21 cellular contexts compared by ENCODE assay signal in the genomic region with DNA sequence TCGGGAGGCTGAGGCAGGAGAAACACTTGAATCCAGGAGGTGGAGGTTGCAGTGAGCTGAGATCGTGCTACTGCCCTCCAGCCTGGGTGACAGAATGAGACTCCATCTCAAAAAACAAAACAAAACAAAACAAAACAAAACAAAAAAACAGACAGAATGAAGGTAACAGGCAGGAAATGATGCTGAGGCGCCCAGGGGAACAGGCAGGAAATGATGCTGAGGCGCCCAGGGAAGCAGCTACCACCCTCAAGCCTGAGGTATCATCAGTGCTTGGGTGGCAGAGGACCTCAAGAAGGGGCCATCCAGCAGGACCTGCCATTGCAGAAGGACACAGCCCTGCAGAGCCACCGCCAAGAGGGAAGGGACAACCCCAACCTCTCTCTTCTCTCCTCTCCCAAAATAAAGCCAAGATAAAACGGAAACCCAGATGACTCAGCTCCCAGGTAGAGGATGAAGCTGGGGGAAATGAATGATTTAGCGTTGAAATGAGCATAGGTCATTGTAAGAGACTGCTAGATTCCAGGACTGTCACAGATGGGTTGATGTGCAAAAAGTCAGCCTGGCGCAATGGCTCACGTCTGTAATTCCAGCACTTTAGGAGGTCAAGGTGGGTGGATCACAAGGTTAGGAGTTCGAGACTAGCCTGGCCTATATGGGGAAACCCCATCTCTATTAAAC. TPM values are rescaled to one million over a fixed set of nuclear protein-coding genes. Genes with fewer than 3 reads are reported as not detected.
DNase-seq lines count a peak whose midpoint lies in the region; ATAC-seq, FAIRE-seq and TF ChIP-seq lines count a peak whose summit lies in the region.
"Had no signal": no experiment of that assay in that cellular context is flagged by ENCODE, and none has a peak within 500 bp of the region (broad histone marks: within the 10 kb centered on the region; RNA-seq: fewer than 3 reads in every experiment).

No MANE protein-coding gene starts in this region.

- H3K9ac ChIP-seq in HepG2 (ENCODE audit: insufficient read depth, low read depth, low read length), result no peak overlapping the region

- no peaks in the 10 kb centered on the region for H3K27me3 ChIP-seq in HepG2 (ENCODE audit: control insufficient read depth in 1 of 2, insufficient read depth in 2 of 2, low read length in 2 of 2)
- H3K27me3 ChIP-seq in right lobe of liver, result no peaks in the 10 kb centered on the region
- H3K27me3 ChIP-seq: BE2C had no signal

- H2AFZ ChIP-seq in HepG2 (ENCODE audit: low read length), result no peak overlapping the region

- peaks cover 23% of the 10 kb centered on the region for H3K27me3 Mint-ChIP-seq in T-helper 17 cell
- H3K27me3 Mint-ChIP-seq in dendritic cell treated with granulocyte-macrophage colony-stimulating factor and Interleukin-4, amounts not matched to agents 40 ng/mL and 50 ng/mL, for 4 days, result no peaks in the 10 kb centered on the region

- no peaks in the 10 kb centered on the region for H3K36me3 ChIP-seq in HepG2 (replicated peaks in 1 of 2; ENCODE audit: control insufficient read depth in 1 of 2, insufficient read depth in 2 of 2, low read length in 2 of 2)
- H3K36me3 ChIP-seq in right lobe of liver, result no peaks in the 10 kb centered on the region
- H3K36me3 ChIP-seq: BE2C had no signal

- no peak for FAIRE-seq in HepG2 (lab: Jason Lieb, UNC)
- no peak for FAIRE-seq in HTR-8/SVneo (lab: Jason Lieb, UNC)
- FAIRE-seq: G401.6 had no signal

- BruUV-seq in HepG2 (replicated peaks; lab: Mats Ljungman, UMichigan), result no TSS peak

- H3K4me3 ChIP-seq in HepG2 (replicated peaks in 1 of 3; ENCODE audit: insufficient read depth in 1 of 3, low read depth in 2 of 3, low read length in 3 of 3) (no peak overlapping the region), right lobe of liver (no peak overlapping the region)

- no peak overlapping the region for H3K27ac ChIP-seq in HepG2 (ENCODE audit: extremely low read length, insufficient read depth, low read length)
- peak overlapping the region in 1 of 3 donors; percentile 88 for H3K27ac ChIP-seq in right lobe of liver

- peaks cover 5% of the 10 kb centered on the region for H3K4me1 Mint-ChIP-seq in T-helper 17 cell
- peaks cover 54% of the 10 kb centered on the region for H3K4me1 Mint-ChIP-seq in dendritic cell treated with granulocyte-macrophage colony-stimulating factor and Interleukin-4, amounts not matched to agents 40 ng/mL and 50 ng/mL, for 4 days (ENCODE audit: low read depth)

- ATAC-seq in HepG2, result no peak
- ATAC-seq in right lobe of liver, result no peak
- ATAC-seq in T-helper 17 cell, result no peak
- ATAC-seq in HG03108 (IDR thresholded peaks at IDR 0.05; ENCODE audit: unreplicated experiment), result no peak
- ATAC-seq in Right ventricle myocardium superior (ENCODE audit: poor library complexity), result no peak
- ATAC-seq: Right ventricle myocardium inferior had no signal

- TF ChIP-seq RAD21 in HepG2 (CRISPR knock-in tag; IDR thresholded peaks at IDR 0.05), result no peak

- POLR2A ChIA-PET in HepG2 (lab: Yijun Ruan, JAX), result interaction anchor here (4.7 kb wide), 1 partner anchor 11 kb away, joined by 61 read pairs; no protein-coding TSS in a partner anchor

- H3K79me2 ChIP-seq in HepG2 (ENCODE audit: insufficient read depth, low read length), result no peaks in the 10 kb centered on the region

- CTCF ChIA-PET in HepG2 (lab: Yijun Ruan, JAX; ENCODE audit: low intra/inter-chr PET ratio, low total read pairs), result no interaction called here

- DNase-seq in HepG2 (ENCODE audit: low spot score) (no peak), right lobe of liver (no peak), T-helper 17 cell (no peak), Right ventricle myocardium superior (no peak), HTR-8/SVneo (ENCODE audit: insufficient read length, low spot score) (no peak)
- DNase-seq: BE2C, DMS153, H7, KBM-7, MM.1S, NCI-H1048, NCI-H1417 treated with DMSO at 0.1 percent for 48 hours, NCI-H187, NCI-H446 treated with DMSO at 0.1 percent for 48 hours, NCI-H526 treated with DMSO at 0.1 percent for 48 hours, OCI-M1 had no signal

- TF ChIP-seq EP300 in HepG2 (IDR thresholded peaks at IDR 0.05; ENCODE audit: low read depth in 2 of 2, low read length in 2 of 2) (no peak), HepG2 (CRISPR knock-in tag; IDR thresholded peaks at IDR 0.05; ENCODE audit: borderline replicate concordance) (no peak)

- intact Hi-C loops in HepG2 (cut with micrococcal nuclease; ENCODE audit: unreplicated experiment), result no loop called here
- intact Hi-C loops in right lobe of liver (cut with DNase I), result no loop called here
- intact Hi-C loops in dendritic cell treated with granulocyte-macrophage colony-stimulating factor and Interleukin-4, amounts not matched to agents 40 ng/mL and 50 ng/mL, for 4 days (cut with micrococcal nuclease), result no loop called here
- intact Hi-C loops in Right ventricle myocardium superior (cut with DNase I), result no loop called here

- H3K9me3 Mint-ChIP-seq in dendritic cell treated with granulocyte-macrophage colony-stimulating factor and Interleukin-4, amounts not matched to agents 40 ng/mL and 50 ng/mL, for 4 days, result no peaks in the 10 kb centered on the region

- H3K4me3 Mint-ChIP-seq in T-helper 17 cell, result no peak overlapping the region
- no peak overlapping the region for H3K4me3 Mint-ChIP-seq in dendritic cell treated with granulocyte-macrophage colony-stimulating factor and Interleukin-4, amounts not matched to agents 40 ng/mL and 50 ng/mL, for 4 days

- peaks cover 3% of the 10 kb centered on the region for H3K36me3 Mint-ChIP-seq in T-helper 17 cell (ENCODE audit: low read depth)
- no peaks in the 10 kb centered on the region for H3K36me3 Mint-ChIP-seq in dendritic cell treated with granulocyte-macrophage colony-stimulating factor and Interleukin-4, amounts not matched to agents 40 ng/mL and 50 ng/mL, for 4 days (ENCODE audit: low read depth)
- H3K36me3 Mint-ChIP-seq: CD4-positive, alpha-beta memory T cell had no signal

- no peaks in the 10 kb centered on the region for H4K20me1 ChIP-seq in HepG2 (ENCODE audit: insufficient read depth, low read length)

- H3K27ac Mint-ChIP-seq in T-helper 17 cell, result peak overlapping the region; percentile 4
- peak overlapping the region; percentile 8 for H3K27ac Mint-ChIP-seq in dendritic cell treated with granulocyte-macrophage colony-stimulating factor and Interleukin-4, amounts not matched to agents 40 ng/mL and 50 ng/mL, for 4 days

- in situ Hi-C loops in HepG2 (cut with HindIII; ENCODE audit: extremely low pct_ligation_motif_present, low pct_unique_long_range_greater_than_20kb), result no loop called here

- peaks cover 85% of the 10 kb centered on the region for H3K4me1 ChIP-seq in HepG2 (ENCODE audit: insufficient read depth, low read length)
- H3K4me1 ChIP-seq in right lobe of liver, result peaks cover 0 to 37% (median 5%) of the 10 kb centered on the region in 4 donors
- H3K4me1 ChIP-seq: BE2C had no signal

- TF ChIP-seq CTCF in HepG2 (CRISPR knock-in tag; IDR thresholded peaks at IDR 0.05) (no peak), right lobe of liver (IDR thresholded peaks at IDR 0.05) (no peak)

- H3K9me3 ChIP-seq in HepG2 (ENCODE audit: low read length) (no peaks in the 10 kb centered on the region), right lobe of liver (no peaks in the 10 kb centered on the region), T-helper 17 cell (ENCODE audit: control insufficient read depth, low read length, poor library complexity, severe bottlenecking) (no peaks in the 10 kb centered on the region)
- H3K9me3 ChIP-seq: BE2C had no signal

- TF ChIP-seq POLR2A in HepG2 (IDR thresholded peaks at IDR 0.05; ENCODE audit: insufficient read depth in 1 of 2, low read depth in 2 of 2, low read length in 2 of 2) (no peak), right lobe of liver (IDR thresholded peaks at IDR 0.05) (no peak)

- WGBS in HepG2 (ENCODE audit: low lambda C conversion rate), result 97% methylated on average over 10 of the region's 10 CpGs
- WGBS in right lobe of liver (ENCODE audit: insufficient coverage, low coverage, low lambda C conversion rate, missing lambda C conversion rate), result 87% methylated on average over 9 of the region's 10 CpGs

- H3K4me2 ChIP-seq in HepG2 (ENCODE audit: low read depth, low read length), result no peak overlapping the region

RNA-seq across cellular contexts. Expression of a gene that starts 19.3 kb away (rescaled TPM):
- total RNA-seq in HepG2 (2016; rRNA removed; fragmentation: Illumina TruSeq; extraction: Trizol), result 22.5 and 24.7 TPM in 2 replicates
- 2.8 and 3.4 TPM in 2 replicates for total RNA-seq in HepG2 (2016; cell fraction: cytosol; rRNA removed; fragmentation: Illumina TruSeq; extraction: Trizol; ENCODE audit: low read depth)
- total RNA-seq in HepG2 (2016; cell fraction: insoluble cytoplasmic fraction; rRNA removed; fragmentation: Illumina TruSeq; extraction: Trizol), result 23.3 TPM in 2 replicates
- total RNA-seq in HepG2 (2016; cell fraction: membrane; rRNA removed; fragmentation: Illumina TruSeq; extraction: Trizol), result 18.1 and 21.3 TPM in 2 replicates
- 15.8 TPM in 2 replicates for total RNA-seq in HepG2 (2016; cell fraction: nucleus; rRNA removed; fragmentation: Illumina TruSeq; extraction: Trizol)
- 21.2 and 21.4 TPM in 2 replicates for polyA plus RNA-seq in HepG2 (2011; rRNA removed)
- 16.7 and 19.2 TPM in 2 replicates for polyA plus RNA-seq in HepG2 (2011; cell fraction: cytosol; rRNA removed)
- 9.7 and 10.8 TPM in 2 replicates for polyA plus RNA-seq in HepG2 (2011; cell fraction: nucleus; rRNA removed)
- 35.4 and 36.3 TPM in 2 replicates for polyA plus RNA-seq in HepG2 (2012)
- 2.6 and 2.8 TPM in 2 replicates for polyA plus RNA-seq in HepG2 (2016; cell fraction: cytosol; fragmentation: Illumina TruSeq; extraction: Trizol; ENCODE audit: low read depth)
- polyA plus RNA-seq in HepG2 (2016; cell fraction: insoluble cytoplasmic fraction; fragmentation: Illumina TruSeq; extraction: Trizol; ENCODE audit: low read depth), result 30.8 and 30.9 TPM in 2 replicates
- polyA plus RNA-seq in HepG2 (2016; cell fraction: membrane; fragmentation: Illumina TruSeq; extraction: Trizol; ENCODE audit: low read depth), result 12.6 and 14.5 TPM in 2 replicates
- polyA plus RNA-seq in HepG2 (2016; cell fraction: nucleus; fragmentation: Illumina TruSeq; extraction: Trizol; ENCODE audit: insufficient read depth, low read depth), result 25.4 and 26.3 TPM in 2 replicates
- 8.3 and 28.5 TPM in 2 replicates for polyA minus RNA-seq in HepG2 (2011; rRNA and poly(A)+ RNA removed; ENCODE audit: low replicate concordance)
- 31.9 and 34.1 TPM in 2 replicates for polyA minus RNA-seq in HepG2 (2011; cell fraction: cytosol; rRNA and poly(A)+ RNA removed)
- 15.5 and 17.7 TPM in 2 replicates for polyA minus RNA-seq in HepG2 (2011; cell fraction: nucleus; rRNA and poly(A)+ RNA removed)
- total RNA-seq in right lobe of liver, result 10 to 100 TPM; 13.0 to 55.1 (median 34.4) TPM
- 1 to 10 TPM; 1.1 to 1.3 TPM for total RNA-seq in T-helper 17 cell
- total RNA-seq in Right ventricle myocardium superior, result 2.7 TPM

RNA-seq across cellular contexts. Expression of a gene that starts 19.7 kb away (rescaled TPM):
- total RNA-seq in HepG2 (2016; rRNA removed; fragmentation: Illumina TruSeq; extraction: Trizol) (67.5 and 99.8 TPM in 2 replicates), right lobe of liver (10 to 100 TPM; 34.6 to 52.8 (median 40.8) TPM), T-helper 17 cell (1 to 10 TPM; 3.9 to 6.2 TPM), Right ventricle myocardium superior (49.3 TPM)
- 127 and 147 TPM in 2 replicates for total RNA-seq in HepG2 (2016; cell fraction: cytosol; rRNA removed; fragmentation: Illumina TruSeq; extraction: Trizol; ENCODE audit: low read depth)
- 68.9 and 96.4 TPM in 2 replicates for total RNA-seq in HepG2 (2016; cell fraction: insoluble cytoplasmic fraction; rRNA removed; fragmentation: Illumina TruSeq; extraction: Trizol)
- 82.3 and 91.0 TPM in 2 replicates for total RNA-seq in HepG2 (2016; cell fraction: membrane; rRNA removed; fragmentation: Illumina TruSeq; extraction: Trizol)
- total RNA-seq in HepG2 (2016; cell fraction: nucleus; rRNA removed; fragmentation: Illumina TruSeq; extraction: Trizol), result 59.8 and 61.0 TPM in 2 replicates
- 40.3 and 45.8 TPM in 2 replicates for polyA plus RNA-seq in HepG2 (2011; rRNA removed)
- polyA plus RNA-seq in HepG2 (2011; cell fraction: cytosol; rRNA removed), result 21.7 and 32.6 TPM in 2 replicates
- polyA plus RNA-seq in HepG2 (2011; cell fraction: nucleus; rRNA removed), result 33.2 and 41.7 TPM in 2 replicates
- polyA plus RNA-seq in HepG2 (2012), result 73.2 and 109 TPM in 2 replicates
- polyA plus RNA-seq in HepG2 (2016; cell fraction: cytosol; fragmentation: Illumina TruSeq; extraction: Trizol; ENCODE audit: low read depth), result 13.9 and 14.1 TPM in 2 replicates
- polyA plus RNA-seq in HepG2 (2016; cell fraction: insoluble cytoplasmic fraction; fragmentation: Illumina TruSeq; extraction: Trizol; ENCODE audit: low read depth), result 101 and 102 TPM in 2 replicates
- polyA plus RNA-seq in HepG2 (2016; cell fraction: membrane; fragmentation: Illumina TruSeq; extraction: Trizol; ENCODE audit: low read depth), result 27.0 and 27.3 TPM in 2 replicates
- polyA plus RNA-seq in HepG2 (2016; cell fraction: nucleus; fragmentation: Illumina TruSeq; extraction: Trizol; ENCODE audit: insufficient read depth, low read depth), result 55.0 TPM in 2 replicates
- polyA minus RNA-seq in HepG2 (2011; rRNA and poly(A)+ RNA removed; ENCODE audit: low replicate concordance), result 19.0 and 33.7 TPM in 2 replicates
- 67.6 and 75.0 TPM in 2 replicates for polyA minus RNA-seq in HepG2 (2011; cell fraction: cytosol; rRNA and poly(A)+ RNA removed)
- 90.5 and 106 TPM in 2 replicates for polyA minus RNA-seq in HepG2 (2011; cell fraction: nucleus; rRNA and poly(A)+ RNA removed)
